ENCODE assay signal across 21 cellular contexts in genomic region chr10:4025339-4025738, GRCh38.
"Had no signal": no experiment of that assay in that cellular context is flagged by ENCODE, and none has a peak within 500 bp of the region (broad histone marks: within the 10 kb centered on the region; RNA-seq: fewer than 3 reads in every experiment).

No MANE protein-coding gene starts in this region.

- H3K9me3 ChIP-seq: neutrophil, psoas muscle, right lobe of liver, tibial artery, upper lobe of right lung, vagina had no signal

- H3K27ac Mint-ChIP-seq: naive thymus-derived CD4-positive, alpha-beta T cell; nephron progenitor cell; stimulated activated memory B cell treated with anti-CD40 and anti-IgM and Interleukin-4, amounts not matched to agents 10 μg/mL and 1 μg/mL and 100 μg/mL, for 72 hours; stimulated activated naive CD8-positive, alpha-beta T cell treated with anti-CD3 and anti-CD28 coated beads, Interleukin-15, Interleukin-2, amounts not matched to agents 100 ng/mL and 50 ng/mL, for 24 hours had no signal

- H3K9me3 Mint-ChIP-seq: stimulated activated naive CD8-positive, alpha-beta T cell treated with anti-CD3 and anti-CD28 coated beads, Interleukin-15, Interleukin-2, amounts not matched to agents 100 ng/mL and 50 ng/mL, for 24 hours had no signal

- H3K4me3 ChIP-seq: heart left ventricle, lung, psoas muscle, right lobe of liver, spleen, tibial artery, upper lobe of right lung, vagina had no signal

- H3K36me3 Mint-ChIP-seq: stimulated activated memory B cell treated with anti-CD40 and anti-IgM and Interleukin-4, amounts not matched to agents 10 μg/mL and 1 μg/mL and 100 μg/mL, for 72 hours had no signal

- H3K36me3 ChIP-seq: heart left ventricle, neutrophil, right lobe of liver, spleen, tibial artery, upper lobe of right lung, vagina had no signal

- H3K27me3 Mint-ChIP-seq: naive thymus-derived CD4-positive, alpha-beta T cell; stimulated activated memory B cell treated with anti-CD40 and anti-IgM and Interleukin-4, amounts not matched to agents 10 μg/mL and 1 μg/mL and 100 μg/mL, for 72 hours; stimulated activated naive CD8-positive, alpha-beta T cell treated with anti-CD3 and anti-CD28 coated beads, Interleukin-15, Interleukin-2, amounts not matched to agents 100 ng/mL and 50 ng/mL, for 24 hours had no signal

- H3K27ac ChIP-seq: heart left ventricle, neutrophil, psoas muscle, right lobe of liver, spleen, tibial artery, upper lobe of right lung, vagina had no signal

- H3K4me3 Mint-ChIP-seq: naive thymus-derived CD4-positive, alpha-beta T cell; nephron progenitor cell; stimulated activated memory B cell treated with anti-CD40 and anti-IgM and Interleukin-4, amounts not matched to agents 10 μg/mL and 1 μg/mL and 100 μg/mL, for 72 hours; stimulated activated naive CD8-positive, alpha-beta T cell treated with anti-CD3 and anti-CD28 coated beads, Interleukin-15, Interleukin-2, amounts not matched to agents 100 ng/mL and 50 ng/mL, for 24 hours had no signal

- H3K27me3 ChIP-seq: heart left ventricle, neutrophil, right lobe of liver, spleen, tibial artery, upper lobe of right lung, vagina had no signal

- DNase-seq: effector memory CD4-positive, alpha-beta T cell; hippocampal formation; left colon; left ventricle myocardium superior; naive thymus-derived CD4-positive, alpha-beta T cell; nephron progenitor cell; retina; right lobe of liver; spleen; stimulated activated CD4-positive, alpha-beta T cell treated with anti-CD3 and anti-CD28 coated beads, Interleukin-15, amount 100 ng/mL, for 24 hours; stimulated activated CD4-positive, alpha-beta T cell treated with anti-CD3 and anti-CD28 coated beads, Interleukin-1b, Interleukin-23, amount 100 ng/mL, for 48 hours; stimulated activated CD4-positive, alpha-beta T cell treated with anti-CD3 and anti-CD28 coated beads, Interleukin-4, amount 100 ng/mL, for 24 hours; tibial artery; upper lobe of right lung had no signal

- H3K4me1 ChIP-seq: heart left ventricle, psoas muscle, right lobe of liver, spleen, tibial artery, upper lobe of right lung, vagina had no signal
